ENCODE assay signal across 8 cellular contexts in genomic region chr2:127811922-127812321, GRCh38. TPM values are rescaled to one million over a fixed set of nuclear protein-coding genes. Genes with fewer than 3 reads are reported as not detected.
DNase-seq lines count a peak whose midpoint lies in the region; ATAC-seq and TF ChIP-seq lines count a peak whose summit lies in the region.

No MANE protein-coding gene starts in this region.

- H3K4me3 Mint-ChIP-seq in CD8-positive, alpha-beta T cell: peak overlapping the region; percentile 92
- H3K4me3 Mint-ChIP-seq in chondrocyte (ENCODE audit: unreplicated experiment): peak overlapping the region; percentile 14
- peak overlapping the region; percentile 96 to 98 (median 98) for H3K4me3 Mint-ChIP-seq in nephron

- peak overlapping the region; percentile 76 for H3K4me2 ChIP-seq in MM.1S (ENCODE audit: low read depth, low read length)

- TF ChIP-seq POLR2A in lower leg skin (IDR thresholded peaks at IDR 0.05): no peak

- ATAC-seq in CD8-positive, alpha-beta T cell: no peak
- no peak for ATAC-seq in left colon

- intact Hi-C loops in CD8-positive, alpha-beta T cell (cut with DNase I, micrococcal nuclease): loop anchor here (1.0 to 10.0 kb wide), 15 partner anchors 17 to 727 kb away; partner anchors contain the start of genes UGGT1 (in 2 of the 2), IWS1 (in 1 of the 2), MAP3K2 (in 1 of the 2) and POLR2D (in 1 of the 2)
- intact Hi-C loops in left colon (cut with DNase I, micrococcal nuclease): no loop called here
- intact Hi-C loops in lower leg skin (cut with DNase I; ENCODE audit: low total_unique reads): no loop called here

- H3K36me3 Mint-ChIP-seq in CD8-positive, alpha-beta T cell: peaks cover 20% of the 10 kb centered on the region
- H3K36me3 Mint-ChIP-seq in chondrocyte (ENCODE audit: low read depth) (no peaks in the 10 kb centered on the region), nephron (ENCODE audit: low read depth) (peaks cover 4% of the 10 kb centered on the region)

- peaks cover 43% of the 10 kb centered on the region for H3K4me1 Mint-ChIP-seq in CD8-positive, alpha-beta T cell (ENCODE audit: low read depth)
- H3K4me1 Mint-ChIP-seq in chondrocyte (ENCODE audit: low read depth): peaks cover 30% of the 10 kb centered on the region
- H3K4me1 Mint-ChIP-seq in nephron: peaks cover 37% of the 10 kb centered on the region

- 85 to 86% methylated on average over 13 of the region's 13 CpGs for WGBS in lower leg skin, 2 donors

- CTCF ChIA-PET in CD8-positive, alpha-beta T cell (lab: Charles Lee): no interaction called here

- TF ChIP-seq CTCF in CD8-positive, alpha-beta T cell (IDR thresholded peaks at IDR 0.05): no peak
- TF ChIP-seq CTCF in MM.1S (IDR thresholded peaks at IDR 0.05; ENCODE audit: low read length) (no peak), chondrocyte (IDR thresholded peaks at IDR 0.05) (no peak), nephron (IDR thresholded peaks at IDR 0.05; ENCODE audit: unreplicated experiment in 3 of 3) (no peak), lower leg skin (IDR thresholded peaks at IDR 0.05) (no peak)

- peak overlapping the region; percentile 98 for H3K27ac Mint-ChIP-seq in CD8-positive, alpha-beta T cell
- H3K27ac Mint-ChIP-seq in chondrocyte (ENCODE audit: unreplicated experiment) (no peak overlapping the region), nephron (peak overlapping the region; percentile 98 to 99 (median 98))

- H3K9ac ChIP-seq in MM.1S (ENCODE audit: low read length): peak overlapping the region; percentile 97

- peak overlapping the region; percentile 85 for H2AFZ ChIP-seq in MM.1S (ENCODE audit: low read length)

- H3K4me1 ChIP-seq in CD8-positive, alpha-beta T cell (ENCODE audit: insufficient read depth, low read length): peaks cover 34% of the 10 kb centered on the region
- peaks cover 24% of the 10 kb centered on the region for H3K4me1 ChIP-seq in MM.1S (ENCODE audit: low read length)

- peaks cover 17% of the 10 kb centered on the region; the same call in 1 of the 2 replicates for H4K20me1 ChIP-seq in MM.1S (ENCODE audit: insufficient read depth, low read length)

- POLR2A ChIA-PET in CD8-positive, alpha-beta T cell (lab: Charles Lee): interaction anchor here (1.0 to 1.4 kb wide), 5 partner anchors 18 to 110 kb away, joined by 3 to 6 read pairs (median 3); partner anchors contain the start of genes POLR2D and SFT2D3

- H3K27ac ChIP-seq in CD8-positive, alpha-beta T cell (ENCODE audit: low read depth, low read length): no peak overlapping the region
- peak overlapping the region; percentile 96; the same call in 1 of the 2 replicates for H3K27ac ChIP-seq in MM.1S (ENCODE audit: low read length)

- no peaks in the 10 kb centered on the region for H3K27me3 Mint-ChIP-seq in CD8-positive, alpha-beta T cell (ENCODE audit: low read depth)
- H3K27me3 Mint-ChIP-seq in chondrocyte (ENCODE audit: low read depth) (peaks cover 3% of the 10 kb centered on the region), nephron (ENCODE audit: low read depth) (peaks cover 9% of the 10 kb centered on the region)

- H3K9me3 Mint-ChIP-seq in CD8-positive, alpha-beta T cell: no peaks in the 10 kb centered on the region
- H3K9me3 Mint-ChIP-seq in chondrocyte (ENCODE audit: low read depth) (no peaks in the 10 kb centered on the region), nephron (no peaks in the 10 kb centered on the region)

- peak overlapping the region; percentile 88 for H3K4me3 ChIP-seq in CD8-positive, alpha-beta T cell (ENCODE audit: low read depth, low read length)
- H3K4me3 ChIP-seq in MM.1S (ENCODE audit: low read length) (peak overlapping the region; percentile 77), lower leg skin (ENCODE audit: low read depth, poor library complexity, severe bottlenecking) (no peak overlapping the region)

- no peaks in the 10 kb centered on the region for H3K36me3 ChIP-seq in CD8-positive, alpha-beta T cell (ENCODE audit: insufficient read depth, low read length)
- H3K36me3 ChIP-seq in MM.1S (replicated peaks; ENCODE audit: insufficient read depth, low read length): no peaks in the 10 kb centered on the region

- H3F3A ChIP-seq in MM.1S (ENCODE audit: insufficient read depth, low read length): peaks cover 22% of the 10 kb centered on the region

- no peaks in the 10 kb centered on the region for H3K9me3 ChIP-seq in CD8-positive, alpha-beta T cell (ENCODE audit: low read length)
- no peaks in the 10 kb centered on the region for H3K9me3 ChIP-seq in MM.1S (replicated peaks; ENCODE audit: insufficient read depth, low read length)

- H3K27me3 ChIP-seq in CD8-positive, alpha-beta T cell (ENCODE audit: insufficient read depth, low read length): no peaks in the 10 kb centered on the region
- no peaks in the 10 kb centered on the region for H3K27me3 ChIP-seq in MM.1S (replicated peaks; ENCODE audit: insufficient read depth, low read length)

- no peaks in the 10 kb centered on the region for H3K9me2 ChIP-seq in MM.1S (replicated peaks; ENCODE audit: insufficient read depth, low read length)

- H3K79me2 ChIP-seq in MM.1S (ENCODE audit: low read length): peaks cover 47% of the 10 kb centered on the region

- no peak for DNase-seq in CD8-positive, alpha-beta T cell
- no peak for DNase-seq in MM.1S
- DNase-seq in chondrocyte (ENCODE audit: low spot score): no peak
- DNase-seq in NCI-H774 (lab: John Stamatoyannopoulos, UW): no peak
- DNase-seq in amygdala (lab: John Stamatoyannopoulos, UW): no peak
- DNase-seq in left colon: no peak
- no peak for DNase-seq in lower leg skin (ENCODE audit: low spot score in 2 of 2)

RNA-seq across cellular contexts. Expression of gene WDR33, which starts 1.0 kb away (rescaled TPM):
- 10 to 100 TPM; 60.3 to 61.0 TPM for total RNA-seq in CD8-positive, alpha-beta T cell
- total RNA-seq in chondrocyte (33.3 to 45.6 TPM (median 37.2 TPM) in 3 replicates), left colon (10 to 100 TPM; 46.0 to 47.4 TPM), lower leg skin (10 to 100 TPM; 31.6 to 44.8 (median 32.5) TPM)

RNA-seq across cellular contexts. Expression of gene POLR2D, which starts 46.0 kb away (rescaled TPM):
- total RNA-seq in CD8-positive, alpha-beta T cell: 10 to 100 TPM; 35.6 to 38.6 TPM
- total RNA-seq in chondrocyte (26.2 to 30.1 TPM (median 29.4 TPM) in 3 replicates), left colon (10 to 100 TPM; 17.8 to 19.1 TPM), lower leg skin (10 to 100 TPM in 2 of 4 donors, 1 to 10 TPM in 2; 9.4 to 15.3 (median 10.7) TPM)

Comparison
In these comparisons a context has a peak if more than half of its experiments do, and no peak if none do; other contexts are left out.
1. H3K4me3 Mint-ChIP-seq: peak in every context shown above with its lines; median percentile 98 in nephron; 92 in CD8-positive, alpha-beta T cell; 14 in chondrocyte.
2. intact Hi-C loops: an anchor here in CD8-positive, alpha-beta T cell (1.0 to 10.0 kb wide); none called in left colon and lower leg skin.